In genomic region chr19:7533281-7533819, GRCh38 we compare ENCODE assay signal across 8 cellular contexts. TPM values are rescaled to one million over a fixed set of nuclear protein-coding genes. Genes with fewer than 3 reads are reported as not detected.
DNase-seq lines count a peak whose midpoint lies in the region; ATAC-seq and TF ChIP-seq lines count a peak whose summit lies in the region.

No MANE protein-coding gene starts in this region.

- no peak overlapping the region for H3T11ph ChIP-seq in H9 (ENCODE audit: low read length)

- no peaks in the 10 kb centered on the region for H3K79me1 ChIP-seq in H9 (ENCODE audit: insufficient read depth, low read depth, low read length, poor library complexity, severe bottlenecking)

- H3K23me2 ChIP-seq in H9 (ENCODE audit: insufficient read length, low read depth, low read length, poor library complexity, severe bottlenecking), result peaks cover 6% of the 10 kb centered on the region

- H3K79me2 ChIP-seq in H9 (ENCODE audit: insufficient read depth, low read length) (no peaks in the 10 kb centered on the region), osteoblast (ENCODE audit: insufficient read depth, low read length) (peaks cover 3% of the 10 kb centered on the region)

- DNase-seq in H9 (peak; percentile 71), Right ventricle myocardium inferior (ENCODE audit: missing footprints) (peak; percentile 87), osteoblast (ENCODE audit: insufficient read length, low spot score, missing footprints) (peak; percentile 96), SKM-1 (lab: John Stamatoyannopoulos, UW; ENCODE audit: unreplicated experiment) (no peak), NK-92 (lab: John Stamatoyannopoulos, UW; ENCODE audit: unreplicated experiment) (no peak), amniotic stem cell (lab: John Stamatoyannopoulos, UW) (no peak)
- no peak for DNase-seq in activated T-helper 1 cell treated with anti-CD3 and anti-CD28 coated beads, Interleukin-12 subunit alpha, Interleukin-12 subunit beta, Interleukin-2, Interleukin-4 antibody, amounts not matched to agents 30 ng/mL and 10 ng/mL and 1 ng/mL, durations not matched to agents 14 hours and 24 hours and 36 hours (ENCODE audit: low spot score)
- no peak for DNase-seq in stimulated activated CD4-positive, alpha-beta T cell treated with anti-CD3 and anti-CD28 coated beads, Interleukin-2, amount 100 ng/mL, for 48 hours

- H3K9ac ChIP-seq in H9 (ENCODE audit: extremely low read depth, insufficient read length, low read length), result no peak overlapping the region

- H2BK20ac ChIP-seq in H9 (ENCODE audit: low read depth, low read length, poor library complexity, severe bottlenecking), result no peak overlapping the region

- H3K4me1 Mint-ChIP-seq in H9, result peaks cover 5 to 6% of the 10 kb centered on the region in 2 experiments
- peaks cover 14% of the 10 kb centered on the region for H3K4me1 Mint-ChIP-seq in activated T-helper 1 cell treated with anti-CD3 and anti-CD28 coated beads, Interleukin-12 subunit alpha, Interleukin-12 subunit beta, Interleukin-2, Interleukin-4 antibody, amounts not matched to agents 30 ng/mL and 10 ng/mL and 1 ng/mL, durations not matched to agents 14 hours and 24 hours and 36 hours (ENCODE audit: low read depth)

- no peak overlapping the region for H3K27ac ChIP-seq in H9 (ENCODE audit: insufficient read length, low read depth, low read length)
- peak overlapping the region; percentile 54 for H3K27ac ChIP-seq in osteoblast (ENCODE audit: low read depth, low read length)

- H4K8ac ChIP-seq in H9 (replicated peaks; ENCODE audit: insufficient read length, low read depth, low read length), result no peak overlapping the region

- H4K91ac ChIP-seq in H9 (ENCODE audit: insufficient read length, low read depth, low read length), result no peak overlapping the region

- H3K4me3 Mint-ChIP-seq in H9, result peak overlapping the region; percentile 86 to 97
- H3K4me3 Mint-ChIP-seq in activated T-helper 1 cell treated with anti-CD3 and anti-CD28 coated beads, Interleukin-12 subunit alpha, Interleukin-12 subunit beta, Interleukin-2, Interleukin-4 antibody, amounts not matched to agents 30 ng/mL and 10 ng/mL and 1 ng/mL, durations not matched to agents 14 hours and 24 hours and 36 hours, result peak overlapping the region; percentile 95

- H2BK5ac ChIP-seq in H9 (ENCODE audit: insufficient read length, low read length), result no peak overlapping the region

- H3K36me3 Mint-ChIP-seq in H9 (ENCODE audit: insufficient read depth in 1 of 3, low read depth in 3 of 3), result peaks cover 6 to 23% (median 21%) of the 10 kb centered on the region in 3 experiments; a peak in 6 of 7 replicates
- peaks cover 13% of the 10 kb centered on the region for H3K36me3 Mint-ChIP-seq in activated T-helper 1 cell treated with anti-CD3 and anti-CD28 coated beads, Interleukin-12 subunit alpha, Interleukin-12 subunit beta, Interleukin-2, Interleukin-4 antibody, amounts not matched to agents 30 ng/mL and 10 ng/mL and 1 ng/mL, durations not matched to agents 14 hours and 24 hours and 36 hours (ENCODE audit: low read depth)

- H3K9me3 ChIP-seq in H9 (ENCODE audit: control insufficient read depth, low read depth, low read length) (no peaks in the 10 kb centered on the region), osteoblast (ENCODE audit: low read depth, low read length) (no peaks in the 10 kb centered on the region)

- peaks cover 2% of the 10 kb centered on the region; the same call in 1 of the 2 replicates for H3K4me1 ChIP-seq in H9 (ENCODE audit: insufficient read depth, low read length)
- H3K4me1 ChIP-seq in osteoblast (ENCODE audit: insufficient read depth, low read length), result peaks cover 12% of the 10 kb centered on the region

- H2AK5ac ChIP-seq in H9 (ENCODE audit: insufficient read length, low read length), result no peak overlapping the region

- no peak overlapping the region for H3K4ac ChIP-seq in H9 (ENCODE audit: low read depth, low read length)

- TF ChIP-seq CTCF in H9 (conservative IDR thresholded peaks at IDR 0.05), result no peak
- TF ChIP-seq CTCF in osteoblast (IDR thresholded peaks at IDR 0.05; ENCODE audit: extremely low read depth, low read depth, low read length), result no peak

- H3K9me3 Mint-ChIP-seq in H9, result no peaks in the 10 kb centered on the region
- no peaks in the 10 kb centered on the region for H3K9me3 Mint-ChIP-seq in activated T-helper 1 cell treated with anti-CD3 and anti-CD28 coated beads, Interleukin-12 subunit alpha, Interleukin-12 subunit beta, Interleukin-2, Interleukin-4 antibody, amounts not matched to agents 30 ng/mL and 10 ng/mL and 1 ng/mL, durations not matched to agents 14 hours and 24 hours and 36 hours

- H3K4me3 ChIP-seq in osteoblast (ENCODE audit: insufficient read depth, low read length), result peak overlapping the region; percentile 99

- H3K27me3 ChIP-seq in H9 (ENCODE audit: insufficient read depth, low read length) (no peaks in the 10 kb centered on the region), osteoblast (ENCODE audit: insufficient read depth, low read length) (no peaks in the 10 kb centered on the region)

- H4K5ac ChIP-seq in H9 (ENCODE audit: insufficient read length, low read depth, low read length), result no peak overlapping the region

- peak overlapping the region; percentile 74 for H3K4me2 ChIP-seq in H9 (ENCODE audit: insufficient read depth, insufficient read length, low read length)
- peak overlapping the region; percentile 98 for H3K4me2 ChIP-seq in osteoblast (ENCODE audit: insufficient read depth, low read length)

- no peak overlapping the region for H3K23ac ChIP-seq in H9 (ENCODE audit: insufficient read length, low read depth, low read length)

- no peak overlapping the region for H3K18ac ChIP-seq in H9 (ENCODE audit: insufficient read length, low read depth, low read length)

- H4K20me1 ChIP-seq in H9 (ENCODE audit: control insufficient read depth, insufficient read depth, insufficient read length) (no peaks in the 10 kb centered on the region), osteoblast (ENCODE audit: insufficient read depth, low read length) (no peaks in the 10 kb centered on the region)

- H3K27ac Mint-ChIP-seq in H9, result peak overlapping the region in 2 of 3 experiments; percentile 93 to 96; a peak in 3 of 7 replicates
- no peak overlapping the region for H3K27ac Mint-ChIP-seq in activated T-helper 1 cell treated with anti-CD3 and anti-CD28 coated beads, Interleukin-12 subunit alpha, Interleukin-12 subunit beta, Interleukin-2, Interleukin-4 antibody, amounts not matched to agents 30 ng/mL and 10 ng/mL and 1 ng/mL, durations not matched to agents 14 hours and 24 hours and 36 hours

- H3K56ac ChIP-seq in H9 (ENCODE audit: insufficient read length, low read depth, low read length), result no peak overlapping the region

- no peak overlapping the region for H2BK15ac ChIP-seq in H9 (ENCODE audit: low read depth, low read length)

- intact Hi-C loops in activated T-helper 1 cell treated with anti-CD3 and anti-CD28 coated beads, Interleukin-12 subunit alpha, Interleukin-12 subunit beta, Interleukin-2, Interleukin-4 antibody, amounts not matched to agents 30 ng/mL and 10 ng/mL and 1 ng/mL, durations not matched to agents 14 hours and 24 hours and 36 hours (cut with micrococcal nuclease), result no loop called here
- intact Hi-C loops in Right ventricle myocardium inferior (cut with DNase I), result loop anchor here (5.0 kb wide), 1 partner anchor 46 kb away; the partner anchor contains the start of gene PEX11G

- peak; percentile 26 for ATAC-seq in Right ventricle myocardium inferior

- no peak overlapping the region for H2BK12ac ChIP-seq in H9 (ENCODE audit: insufficient read length, low read depth, low read length)

- no peak overlapping the region for H2BK120ac ChIP-seq in H9 (ENCODE audit: low read depth, low read length, poor library complexity, severe bottlenecking)

- no CpG with 5 or more reads among the region's 27 CpGs for WGBS in H9 (ENCODE audit: extremely low coverage, insufficient read length, low lambda C conversion rate)

- H3K14ac ChIP-seq in H9 (ENCODE audit: insufficient read depth, low read length), result no peak overlapping the region

- no peaks in the 10 kb centered on the region for H3K27me3 Mint-ChIP-seq in H9 (ENCODE audit: low read depth)
- no peaks in the 10 kb centered on the region for H3K27me3 Mint-ChIP-seq in activated T-helper 1 cell treated with anti-CD3 and anti-CD28 coated beads, Interleukin-12 subunit alpha, Interleukin-12 subunit beta, Interleukin-2, Interleukin-4 antibody, amounts not matched to agents 30 ng/mL and 10 ng/mL and 1 ng/mL, durations not matched to agents 14 hours and 24 hours and 36 hours (ENCODE audit: insufficient read depth)

- H3K36me3 ChIP-seq in osteoblast (ENCODE audit: insufficient read depth, low read length), result peaks cover 14% of the 10 kb centered on the region

- H2AFZ ChIP-seq in H9 (ENCODE audit: low read length), result no peak overlapping the region
- peak overlapping the region; percentile 92 for H2AFZ ChIP-seq in osteoblast (ENCODE audit: low read length)

RNA-seq across cellular contexts. Expression of gene PNPLA6, which starts 2.2 kb away (rescaled TPM):
- total RNA-seq in H9 (2021) (130 and 135 TPM in 2 replicates), Right ventricle myocardium inferior (50.6 TPM), osteoblast (75.1 and 83.6 TPM in 2 replicates)
- total RNA-seq in activated T-helper 1 cell treated with anti-CD3 and anti-CD28 coated beads, Interleukin-12 subunit alpha, Interleukin-12 subunit beta, Interleukin-2, Interleukin-4 antibody, amounts not matched to agents 30 ng/mL and 10 ng/mL and 1 ng/mL, durations not matched to agents 14 hours and 24 hours and 36 hours, result 131 and 136 TPM in 2 replicates

RNA-seq across cellular contexts. Expression of gene MCOLN1, which starts 10.9 kb away (rescaled TPM):
- 15.7 and 18.7 TPM in 2 replicates for total RNA-seq in H9 (2021)
- total RNA-seq in activated T-helper 1 cell treated with anti-CD3 and anti-CD28 coated beads, Interleukin-12 subunit alpha, Interleukin-12 subunit beta, Interleukin-2, Interleukin-4 antibody, amounts not matched to agents 30 ng/mL and 10 ng/mL and 1 ng/mL, durations not matched to agents 14 hours and 24 hours and 36 hours, result 14.0 and 14.4 TPM in 2 replicates
- total RNA-seq in Right ventricle myocardium inferior, result 19.5 TPM
- total RNA-seq in osteoblast, result 16.6 and 21.2 TPM in 2 replicates

RNA-seq across cellular contexts. Expression of gene ZNF358, which starts 17.4 kb away (rescaled TPM):
- total RNA-seq in H9 (2021) (40.5 and 41.5 TPM in 2 replicates), Right ventricle myocardium inferior (89.6 TPM), osteoblast (25.0 and 26.1 TPM in 2 replicates)
- 4.8 and 5.2 TPM in 2 replicates for total RNA-seq in activated T-helper 1 cell treated with anti-CD3 and anti-CD28 coated beads, Interleukin-12 subunit alpha, Interleukin-12 subunit beta, Interleukin-2, Interleukin-4 antibody, amounts not matched to agents 30 ng/mL and 10 ng/mL and 1 ng/mL, durations not matched to agents 14 hours and 24 hours and 36 hours

RNA-seq across cellular contexts. Expression of gene PEX11G, which starts 44.5 kb away (rescaled TPM):
- total RNA-seq in H9 (2021), result 2.4 and 2.8 TPM in 2 replicates
- total RNA-seq in activated T-helper 1 cell treated with anti-CD3 and anti-CD28 coated beads, Interleukin-12 subunit alpha, Interleukin-12 subunit beta, Interleukin-2, Interleukin-4 antibody, amounts not matched to agents 30 ng/mL and 10 ng/mL and 1 ng/mL, durations not matched to agents 14 hours and 24 hours and 36 hours, result 1.4 and 1.5 TPM in 2 replicates
- 1.2 TPM for total RNA-seq in Right ventricle myocardium inferior
- total RNA-seq in osteoblast, result 2.9 and 4.1 TPM in 2 replicates

Comparison
In these comparisons a context has a peak if more than half of its experiments do, and no peak if none do; other contexts are left out.
1. DNase-seq: peak in H9 (single experiment), Right ventricle myocardium inferior (single experiment) and osteoblast (single experiment); none in activated T-helper 1 cell treated with anti-CD3 and anti-CD28 coated beads, Interleukin-12 subunit alpha, Interleukin-12 subunit beta, Interleukin-2, Interleukin-4 antibody, amounts not matched to agents 30 ng/mL and 10 ng/mL and 1 ng/mL, durations not matched to agents 14 hours and 24 hours and 36 hours (single experiment), SKM-1 (single experiment), NK-92 (single experiment), amniotic stem cell (single experiment) and stimulated activated CD4-positive, alpha-beta T cell treated with anti-CD3 and anti-CD28 coated beads, Interleukin-2, amount 100 ng/mL, for 48 hours (0 of 2).